29 cellular contexts compared by ENCODE assay signal in genomic region chr2:190574169-190574568, GRCh38. TPM values are rescaled to one million over a fixed set of nuclear protein-coding genes. Genes with fewer than 3 reads are reported as not detected.
A peak's percentile ranks its signal among the peaks of the same experiment; 100 is the strongest.
DNase-seq lines count a peak whose midpoint lies in the region; ATAC-seq, FAIRE-seq and TF ChIP-seq lines count a peak whose summit lies in the region.
"Had no signal": no experiment of that assay in that cellular context is flagged by ENCODE, and none has a peak within 500 bp of the region (broad histone marks: within the 10 kb centered on the region; RNA-seq: fewer than 3 reads in every experiment).

No MANE protein-coding gene starts in this region.

- BruUV-seq in IMR-90 (replicated peaks; lab: Mats Ljungman, UMichigan): no TSS peak

- no peak overlapping the region for H3K4me3 Mint-ChIP-seq in CD8-positive, alpha-beta memory T cell
- H3K4me3 Mint-ChIP-seq: CD4-positive, alpha-beta T cell; nephron progenitor cell had no signal

- H3K79me1 ChIP-seq in IMR-90 (ENCODE audit: low read depth in 1 of 2, low read length in 2 of 2): no peaks in the 10 kb centered on the region

- H3K4me1 Mint-ChIP-seq in CD8-positive, alpha-beta memory T cell: peaks cover 29 to 41% (median 35%) of the 10 kb centered on the region in 3 donors

- no peak overlapping the region for H3K9ac ChIP-seq in IMR-90 (ENCODE audit: low read depth, low read length)

- peaks cover 2% of the 10 kb centered on the region; the same call in 1 of the 2 replicates for H3K4me1 ChIP-seq in IMR-90 (ENCODE audit: control insufficient read depth, insufficient read depth, low read length)
- peaks cover 24% of the 10 kb centered on the region for H3K4me1 ChIP-seq in CD8-positive, alpha-beta memory T cell (ENCODE audit: insufficient read depth, low read length)

- H3K27ac Mint-ChIP-seq in CD8-positive, alpha-beta memory T cell: peak overlapping the region in 4 of 8 donors; percentile 11 to 55 (median 44)
- H3K27ac Mint-ChIP-seq: nephron progenitor cell had no signal

- no peaks in the 10 kb centered on the region for H3K9me3 Mint-ChIP-seq in CD8-positive, alpha-beta memory T cell
- H3K9me3 Mint-ChIP-seq: CD4-positive, alpha-beta T cell; nephron progenitor cell had no signal

- H3K4me3 ChIP-seq in IMR-90 (ENCODE audit: insufficient read depth, low read depth, low read length) (no peak overlapping the region), choroid plexus epithelial cell (ENCODE audit: low read depth, low read length) (no peak overlapping the region)
- no peak overlapping the region for H3K4me3 ChIP-seq in CD8-positive, alpha-beta memory T cell (ENCODE audit: low read length)
- H3K4me3 ChIP-seq: ascending aorta, gastrocnemius medialis, ovary, SK-N-MC, testis, uterus had no signal

- CTCF ChIA-PET in IMR-90 (lab: Yijun Ruan, JAX): interaction anchor here (1.6 kb wide), 1 partner anchor 10 kb away, joined by 7 read pairs; no protein-coding TSS in a partner anchor
- CTCF ChIA-PET in CD8-positive, alpha-beta memory T cell (lab: Charles Lee): no interaction called here

- no peaks in the 10 kb centered on the region for H3K9me3 ChIP-seq in IMR-90 (ENCODE audit: control insufficient read depth, insufficient read depth, low read length)
- no peaks in the 10 kb centered on the region for H3K9me3 ChIP-seq in CD8-positive, alpha-beta memory T cell (ENCODE audit: low read length)
- H3K9me3 ChIP-seq: ascending aorta, gastrocnemius medialis, ovary, testis, uterus had no signal

- dilution Hi-C loops in IMR-90 (cut with HindIII; ENCODE audit: low sequenced_read_pairs, unreplicated experiment): no loop called here

- H3K9me1 ChIP-seq in IMR-90 (ENCODE audit: insufficient read depth, low read length): no peaks in the 10 kb centered on the region; the same call in 1 of the 2 replicates

- no peaks in the 10 kb centered on the region for H3K36me3 Mint-ChIP-seq in CD8-positive, alpha-beta memory T cell

- H4K91ac ChIP-seq in IMR-90 (ENCODE audit: insufficient read depth, low read depth, low read length): no peak overlapping the region

- in situ Hi-C loops in IMR-90 (cut with MboI; ENCODE audit: low sequenced_read_pairs): no loop called here

- H2AK9ac ChIP-seq in IMR-90 (replicated peaks; ENCODE audit: low read depth, low read length, poor library complexity): no peak overlapping the region

- no peak overlapping the region for H3K27ac ChIP-seq in IMR-90 (ENCODE audit: insufficient read depth, low read length)
- no peak overlapping the region for H3K27ac ChIP-seq in CD8-positive, alpha-beta memory T cell (ENCODE audit: low read depth, low read length)
- H3K27ac ChIP-seq: ascending aorta, gastrocnemius medialis, ovary, testis, uterus had no signal

- TF ChIP-seq RAD21 in IMR-90 (IDR thresholded peaks at IDR 0.05; ENCODE audit: low read length): no peak

- no peak overlapping the region for H2BK15ac ChIP-seq in IMR-90 (ENCODE audit: low read depth, low read length)

- TF ChIP-seq POLR2A in IMR-90 (IDR thresholded peaks at IDR 0.05; ENCODE audit: low read depth, low read length) (no peak), GM12892 (IDR thresholded peaks at IDR 0.05; ENCODE audit: low read depth, low read length) (no peak)

- H2AK5ac ChIP-seq in IMR-90 (ENCODE audit: low read depth, low read length): no peak overlapping the region

- H3K4me2 ChIP-seq in IMR-90 (ENCODE audit: low read depth, low read length): no peak overlapping the region

- FAIRE-seq in islet of Langerhans (lab: Jason Lieb, UNC): peak; percentile 47
- FAIRE-seq in GM12892 (lab: Jason Lieb, UNC): no peak
- FAIRE-seq: endothelial cell of umbilical vein, H1, kidney had no signal

- no peaks in the 10 kb centered on the region for H3K27me3 Mint-ChIP-seq in CD8-positive, alpha-beta memory T cell
- H3K27me3 Mint-ChIP-seq: CD4-positive, alpha-beta T cell had no signal

- H3K18ac ChIP-seq in IMR-90 (ENCODE audit: low read depth, low read length): no peak overlapping the region

- H3K27me3 ChIP-seq in IMR-90 (ENCODE audit: control insufficient read depth, insufficient read depth, low read length): peaks cover 2% of the 10 kb centered on the region
- no peaks in the 10 kb centered on the region for H3K27me3 ChIP-seq in CD8-positive, alpha-beta memory T cell (ENCODE audit: insufficient read depth, low read length, poor library complexity, severe bottlenecking)
- H3K27me3 ChIP-seq: ascending aorta, gastrocnemius medialis, ovary, testis, uterus had no signal

- no peak overlapping the region for H2AFZ ChIP-seq in IMR-90 (replicated peaks; ENCODE audit: low read length, poor library complexity)

- peak; percentile 68 for ATAC-seq in IMR-90 (ENCODE audit: low read depth)
- ATAC-seq: gastrocnemius medialis, right cardiac atrium had no signal

- no peak overlapping the region for H2BK20ac ChIP-seq in IMR-90 (ENCODE audit: low read depth, low read length)

- TF ChIP-seq CTCF in IMR-90 (conservative IDR thresholded peaks at IDR 0.05; ENCODE audit: low read depth, low read length) (no peak), choroid plexus epithelial cell (conservative IDR thresholded peaks at IDR 0.05; ENCODE audit: low read depth, low read length) (no peak)

- intact Hi-C loops in IMR-90 (cut with micrococcal nuclease): loop anchor here (1.0 kb wide), 1 partner anchor 40 kb away; the partner anchor contains the start of gene NEMP2

- H4K8ac ChIP-seq in IMR-90 (ENCODE audit: low read depth in 2 of 2, low read length in 2 of 2): no peak overlapping the region

- no peak overlapping the region for H4K5ac ChIP-seq in IMR-90 (ENCODE audit: low read depth, low read length)

- H2BK5ac ChIP-seq in IMR-90 (ENCODE audit: low read depth, low read length, poor library complexity, severe bottlenecking): no peak overlapping the region

- H3K4ac ChIP-seq in IMR-90 (ENCODE audit: low read depth, low read length): no peak overlapping the region

- H2BK120ac ChIP-seq in IMR-90 (ENCODE audit: low read depth, low read length): no peak overlapping the region

- no peaks in the 10 kb centered on the region for H3K36me3 ChIP-seq in IMR-90 (ENCODE audit: control insufficient read depth, insufficient read depth, low read length)
- H3K36me3 ChIP-seq in CD8-positive, alpha-beta memory T cell (ENCODE audit: insufficient read depth, low read length): no peaks in the 10 kb centered on the region
- H3K36me3 ChIP-seq: ascending aorta, gastrocnemius medialis, ovary, uterus had no signal

- DNase-seq in EH (ENCODE audit: low read depth) (peak; percentile 59), IMR-90 (peak; percentile 59), choroid plexus epithelial cell (ENCODE audit: low read depth) (peak; percentile 61), GM12892 (ENCODE audit: insufficient read length) (no peak), NCI-H187 treated with DMSO at 0.1 percent for 48 hours (lab: John Stamatoyannopoulos, UW) (no peak)
- DNase-seq in CD8-positive, alpha-beta memory T cell: no peak
- DNase-seq: activated CD4-positive, alpha-beta T cell treated with anti-CD3 and anti-CD28 coated beads for 48 hours; activated naive CD4-positive, alpha-beta T cell treated with anti-CD3 and anti-CD28 coated beads, Interleukin-2, amount 50 U/mL, for 16 hours; activated T-cell treated with anti-CD3 and anti-CD28 coated beads, Interleukin-2, amount 50 U/mL, for 48 hours; CD4-positive, alpha-beta T cell; cerebellar nuclear complex; gastrocnemius medialis; KG1; kidney; NCI-H1417 treated with DMSO at 0.1 percent for 48 hours; NCI-H2171 treated with DMSO at 0.1 percent for 48 hours; NCI-H526 treated with DMSO at 0.1 percent for 48 hours; nephron progenitor cell; ovary; right cardiac atrium; stimulated activated naive CD4-positive, alpha-beta T cell treated with Interleukin-2 at 50 U/mL for 16 hours; T-helper 2 cell; testis; uterus had no signal

- no peak overlapping the region for H3K56ac ChIP-seq in IMR-90 (ENCODE audit: extremely low read depth, insufficient read depth, low read length)

- H3K23ac ChIP-seq in IMR-90 (ENCODE audit: low read depth, low read length): no peak overlapping the region

- no peak overlapping the region for H3K14ac ChIP-seq in IMR-90 (replicated peaks; ENCODE audit: low read depth, low read length)

- no peaks in the 10 kb centered on the region for H4K20me1 ChIP-seq in IMR-90 (ENCODE audit: insufficient read depth, low read length)

- POLR2A ChIA-PET in IMR-90 (lab: Charles Lee; ENCODE audit: unreplicated experiment): no interaction called here
- POLR2A ChIA-PET in CD8-positive, alpha-beta memory T cell (lab: Charles Lee): interaction anchor here (1.2 kb wide), 1 partner anchor 40 kb away, joined by 3 read pairs; the partner anchor contains the start of gene NEMP2

TF ChIP-seq in IMR-90, 13 proteins besides CTCF, POLR2A, EP300 and RAD21:
- no peak for TF ChIP-seq USF2 (IDR thresholded peaks at IDR 0.05; ENCODE audit: low read depth, low read length)
- no peak for TF ChIP-seq MAZ (IDR thresholded peaks at IDR 0.05; ENCODE audit: borderline replicate concordance, low read depth, low read length)
- no peak for TF ChIP-seq MXI1 (IDR thresholded peaks at IDR 0.05; ENCODE audit: borderline replicate concordance, low read depth, low read length)
- TF ChIP-seq NFE2L2 (IDR thresholded peaks at IDR 0.05; ENCODE audit: low read depth, low read length): no peak
- TF ChIP-seq MAFK (IDR thresholded peaks at IDR 0.05; ENCODE audit: low read depth, low read length): no peak
- TF ChIP-seq CEBPB (IDR thresholded peaks at IDR 0.05; ENCODE audit: low read depth, low read length): peak; percentile 72; the same call in 1 of the 2 replicates

RNA-seq across cellular contexts. Expression of gene NEMP2, which starts 39.6 kb away (rescaled TPM):
- 1.3 and 2.2 TPM in 2 replicates for total RNA-seq in IMR-90 (2012; rRNA removed)
- polyA plus RNA-seq in IMR-90 (2012; rRNA removed): 0.83 and 1.1 TPM in 2 replicates
- 0.24 and 0.45 TPM in 2 replicates for polyA plus RNA-seq in IMR-90 (2012; cell fraction: cytosol; rRNA removed)
- polyA plus RNA-seq in IMR-90 (2012; cell fraction: nucleus; rRNA removed; ENCODE audit: low replicate concordance): 0.12 and 0.85 TPM in 2 replicates
- total RNA-seq in CD8-positive, alpha-beta memory T cell: 10 to 100 TPM; 16.9 to 17.5 TPM
- polyA plus RNA-seq in CD8-positive, alpha-beta memory T cell: 10.5 TPM
- 8.1 TPM for polyA plus RNA-seq in GM12892 (2012; ENCODE audit: missing spikeins)

Comparison
In these comparisons a context has a peak if more than half of its experiments do, and no peak if none do; other contexts are left out.
1. DNase-seq: peak in EH (single experiment), IMR-90 (single experiment) and choroid plexus epithelial cell (single experiment); none in CD8-positive, alpha-beta memory T cell (0 of 5), GM12892 (single experiment) and NCI-H187 treated with DMSO at 0.1 percent for 48 hours (single experiment).